6 cellular contexts compared by ENCODE assay signal in the genomic region with DNA sequence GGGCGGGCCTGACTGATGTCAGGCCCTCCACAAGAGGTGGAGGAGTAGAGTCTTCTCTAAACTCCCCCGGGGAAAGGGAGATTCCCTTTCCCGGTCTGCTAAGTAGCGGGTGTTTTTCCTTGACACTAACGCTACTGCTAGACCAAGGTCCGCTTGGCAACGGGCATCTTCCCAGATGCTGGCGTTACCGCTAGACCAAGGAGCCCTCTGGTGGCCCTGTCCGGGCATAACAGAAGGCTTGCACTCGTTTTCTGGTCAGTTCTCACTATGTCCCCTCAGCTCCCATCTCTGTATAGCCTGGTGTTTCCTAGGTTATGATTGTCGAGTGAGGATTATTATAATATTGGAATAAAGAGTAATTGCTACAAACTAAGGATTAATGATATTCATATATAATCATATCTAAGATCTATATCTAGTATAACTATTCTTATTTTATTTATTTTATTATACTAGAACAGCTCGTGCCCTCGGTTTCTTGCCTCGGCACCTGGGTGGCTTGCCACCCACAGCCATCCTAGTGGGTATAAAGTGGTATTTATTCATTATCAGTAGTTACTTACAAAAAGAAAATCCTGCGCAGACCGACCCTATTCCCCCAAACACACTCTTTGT. TPM values are rescaled to one million over a fixed set of nuclear protein-coding genes. Genes with fewer than 3 reads are reported as not detected.
A peak's percentile ranks its signal among the peaks of the same experiment; 100 is the strongest.
DNase-seq lines count a peak whose midpoint lies in the region; ATAC-seq and TF ChIP-seq lines count a peak whose summit lies in the region.
"Not testable (repeated sequence)": the region's sequence is repeated elsewhere in the genome, so short reads cannot be mapped to it uniquely, and the experiment has no call there.

No MANE protein-coding gene starts in this region.

- intact Hi-C loops in body of pancreas (cut with DNase I); sciatic nerve (cut with DNase I): not testable (repeated sequence)

- TF ChIP-seq POLR2A in body of pancreas (IDR thresholded peaks at IDR 0.05) = not testable (repeated sequence)

- WGBS in body of pancreas, 2 donors = 54 to 55% methylated on average over 12 to 16 of the region's 17 CpGs
- WGBS in hepatocyte (ENCODE audit: low lambda C conversion rate, missing lambda C conversion rate) = 81% methylated on average over 17 of the region's 17 CpGs

- DNase-seq in COR-L47 (lab: John Stamatoyannopoulos, UW) = peak; percentile 16
- not testable (repeated sequence) for DNase-seq in LNCaP clone FGC (ENCODE audit: low read depth)
- DNase-seq in SHP77 treated with DMSO at 0.1 percent for 48 hours (lab: John Stamatoyannopoulos, UW) = peak; percentile 10
- peak; percentile 77 to 87 (median 80) for DNase-seq in body of pancreas
- DNase-seq in hepatocyte (ENCODE audit: low spot score) = peak; percentile 53
- DNase-seq in sciatic nerve (ENCODE audit: low spot score) = peak; percentile 75

- not testable (repeated sequence) for H4K20me1 ChIP-seq in hepatocyte (ENCODE audit: insufficient read depth, poor library complexity, severe bottlenecking)

- not testable (repeated sequence) for H3K9me2 ChIP-seq in hepatocyte (replicated peaks; ENCODE audit: insufficient read depth)

- H3K27me3 ChIP-seq in body of pancreas, hepatocyte: not testable (repeated sequence)

- H3K27ac ChIP-seq in body of pancreas, hepatocyte: not testable (repeated sequence)

- TF ChIP-seq CTCF in LNCaP clone FGC (IDR thresholded peaks at IDR 0.05; ENCODE audit: control insufficient read depth, extremely low read depth, insufficient read depth) (peak; percentile 65), body of pancreas (IDR thresholded peaks at IDR 0.05) (peak; percentile 43 to 70 (median 60)), hepatocyte (IDR thresholded peaks at IDR 0.05; ENCODE audit: poor library complexity) (peak; percentile 50)

- peaks cover 32 to 58% of the 10 kb centered on the region in 2 donors for H3K36me3 ChIP-seq in body of pancreas (replicated peaks in 1 of 2; ENCODE audit: insufficient read depth in 1 of 2, low read depth in 2 of 2)
- H3K36me3 ChIP-seq in hepatocyte (replicated peaks; ENCODE audit: insufficient read depth, low read depth) = not testable (repeated sequence)

- not testable (repeated sequence) for H3K9me3 ChIP-seq in body of pancreas; hepatocyte (ENCODE audit: low read depth)

- H3K4me2 ChIP-seq in hepatocyte = not testable (repeated sequence)

- not testable (repeated sequence) for H3K4me1 ChIP-seq in body of pancreas; hepatocyte (ENCODE audit: insufficient read depth)

- H2AFZ ChIP-seq in hepatocyte = not testable (repeated sequence)

- H3K4me3 ChIP-seq in LNCaP clone FGC (ENCODE audit: low read depth, low read length); body of pancreas; hepatocyte: not testable (repeated sequence)

- not testable (repeated sequence) for ATAC-seq in body of pancreas, sciatic nerve

- H3K79me2 ChIP-seq in hepatocyte = peaks cover 37% of the 10 kb centered on the region

RNA-seq across cellular contexts. Expression of a gene that starts 6.9 kb away (rescaled TPM):
- 10 to 100 TPM; 29.6 to 31.6 TPM for total RNA-seq in body of pancreas
- total RNA-seq in hepatocyte = 77.5 and 87.7 TPM in 2 replicates
- polyA plus RNA-seq in hepatocyte = 233 and 235 TPM in 2 replicates
- 59.2 TPM for total RNA-seq in sciatic nerve

RNA-seq across cellular contexts. Expression of a gene that starts 7.2 kb away (rescaled TPM):
- total RNA-seq in body of pancreas (10 to 100 TPM; 22.7 to 52.4 TPM), hepatocyte (93.9 and 110 TPM in 2 replicates), sciatic nerve (76.1 TPM)
- 52.6 and 76.5 TPM in 2 replicates for polyA plus RNA-seq in hepatocyte

RNA-seq across cellular contexts. Expression of a gene that starts 23.0 kb away (rescaled TPM):
- total RNA-seq in body of pancreas (1 to 10 TPM; 1.6 to 3.4 TPM), hepatocyte (9.2 and 11.3 TPM in 2 replicates), sciatic nerve (4.4 TPM)
- 7.0 and 10.8 TPM in 2 replicates for polyA plus RNA-seq in hepatocyte

RNA-seq across cellular contexts. Expression of a gene that starts 23.1 kb away (rescaled TPM):
- total RNA-seq in body of pancreas = 10 to 100 TPM; 24.4 to 31.1 TPM
- total RNA-seq in hepatocyte = 25.3 and 37.6 TPM in 2 replicates
- polyA plus RNA-seq in hepatocyte = 35.1 and 41.1 TPM in 2 replicates
- 38.0 TPM for total RNA-seq in sciatic nerve

RNA-seq across cellular contexts. Expression of a gene that starts 41.1 kb away (rescaled TPM):
- total RNA-seq in body of pancreas (100 to 1,000 TPM in 1 of 2 donors, 10 to 100 TPM in 1; 60.0 to 131 TPM), hepatocyte (139 and 153 TPM in 2 replicates), sciatic nerve (125 TPM)
- polyA plus RNA-seq in hepatocyte = 199 and 205 TPM in 2 replicates
